Comparison of ENCODE assay signal across 1 cellular context in the genomic region with DNA sequence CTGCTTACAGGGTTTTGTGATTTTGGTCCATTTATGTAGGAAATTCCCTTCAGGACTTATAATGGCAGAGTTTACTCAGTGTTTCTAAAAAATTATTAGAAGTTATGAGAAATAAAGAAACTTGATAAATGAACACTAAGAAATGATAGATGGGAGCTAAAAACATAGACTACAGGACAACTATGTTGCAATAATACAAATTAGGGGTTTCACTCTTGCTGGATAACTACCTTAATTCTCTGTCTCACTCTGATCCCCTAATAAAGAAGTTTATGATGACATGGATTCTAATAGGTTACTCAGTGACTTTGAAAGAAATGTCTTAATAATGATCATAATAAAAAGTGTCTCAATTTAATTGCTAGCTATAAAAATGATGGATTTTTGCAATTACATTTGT.
TF ChIP-seq lines count a peak whose summit lies in the region.

No MANE protein-coding gene starts in this region.

TF ChIP-seq in HepG2, 621 proteins besides CTCF, POLR2A, EP300 and RAD21:
- TF ChIP-seq, protein P1, sequence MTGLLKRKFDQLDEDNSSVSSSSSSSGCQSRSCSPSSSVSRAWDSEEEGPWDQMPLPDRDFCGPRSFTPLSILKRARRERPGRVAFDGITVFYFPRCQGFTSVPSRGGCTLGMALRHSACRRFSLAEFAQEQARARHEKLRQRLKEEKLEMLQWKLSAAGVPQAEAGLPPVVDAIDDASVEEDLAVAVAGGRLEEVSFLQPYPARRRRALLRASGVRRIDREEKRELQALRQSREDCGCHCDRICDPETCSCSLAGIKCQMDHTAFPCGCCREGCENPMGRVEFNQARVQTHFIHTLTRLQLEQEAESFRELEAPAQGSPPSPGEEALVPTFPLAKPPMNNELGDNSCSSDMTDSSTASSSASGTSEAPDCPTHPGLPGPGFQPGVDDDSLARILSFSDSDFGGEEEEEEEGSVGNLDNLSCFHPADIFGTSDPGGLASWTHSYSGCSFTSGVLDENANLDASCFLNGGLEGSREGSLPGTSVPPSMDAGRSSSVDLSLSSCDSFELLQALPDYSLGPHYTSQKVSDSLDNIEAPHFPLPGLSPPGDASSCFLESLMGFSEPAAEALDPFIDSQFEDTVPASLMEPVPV (CRISPR knock-in tag; IDR thresholded peaks at IDR 0.05) = no peak
- TF ChIP-seq CEBPB (IDR thresholded peaks at IDR 0.05; ENCODE audit: borderline replicate concordance, low read depth, low read length) = peak; percentile 39; the same call in 1 of the 2 replicates
